ENCODE assay signal across 20 cellular contexts in genomic region chr18:58473071-58473470, GRCh38.
DNase-seq lines count a peak whose midpoint lies in the region; ATAC-seq, FAIRE-seq and TF ChIP-seq lines count a peak whose summit lies in the region.
"Had no signal": no experiment of that assay in that cellular context is flagged by ENCODE, and none has a peak within 500 bp of the region (broad histone marks: within the 10 kb centered on the region; RNA-seq: fewer than 3 reads in every experiment).

No MANE protein-coding gene starts in this region.

- no peak for TF ChIP-seq CTCF in RWPE2 (IDR thresholded peaks at IDR 0.05; ENCODE audit: poor library complexity, severe bottlenecking)

- DNase-seq in HPDE6-E6E7 (ENCODE audit: extremely low spot score): peak; percentile 9
- DNase-seq in RWPE2 (ENCODE audit: low spot score): no peak
- peak; percentile 36 for DNase-seq in fibroblast of gingiva (ENCODE audit: low read depth)
- no peak for DNase-seq in stimulated activated naive CD8-positive, alpha-beta T cell treated with anti-CD3 and anti-CD28 coated beads, Interleukin-15, amount 100 ng/mL, for 72 hours
- no peak for DNase-seq in GM19239 (ENCODE audit: insufficient read length, low spot score)
- no peak for DNase-seq in NCI-H524 treated with DMSO at 0.1 percent for 48 hours (lab: John Stamatoyannopoulos, UW)
- DNase-seq: CD4-positive, alpha-beta T cell; COR-L47; DMS79; KBM-7; MV-4-11; NCI-H1105 treated with DMSO at 0.1 percent for 48 hours; NCI-H2081; NCI-H2171; NCI-H526; Right ventricle myocardium superior had no signal

- H3K4me3 ChIP-seq in RWPE2 (ENCODE audit: severe bottlenecking): no peak overlapping the region
- H3K4me3 ChIP-seq: BLaER1, GM12878 had no signal

- no peak overlapping the region for H3K27ac ChIP-seq in RWPE2 (ENCODE audit: poor library complexity, severe bottlenecking)
- H3K27ac ChIP-seq: BLaER1 had no signal

- H3K4me3 Mint-ChIP-seq in stimulated activated naive CD8-positive, alpha-beta T cell treated with anti-CD3 and anti-CD28 coated beads, Interleukin-15, amount 100 ng/mL, for 72 hours: no peak overlapping the region
- H3K4me3 Mint-ChIP-seq: CD4-positive, alpha-beta T cell had no signal

- no peaks in the 10 kb centered on the region for H3K4me1 Mint-ChIP-seq in stimulated activated naive CD8-positive, alpha-beta T cell treated with anti-CD3 and anti-CD28 coated beads, Interleukin-15, amount 100 ng/mL, for 72 hours

- H3K27ac Mint-ChIP-seq in stimulated activated naive CD8-positive, alpha-beta T cell treated with anti-CD3 and anti-CD28 coated beads, Interleukin-15, amount 100 ng/mL, for 72 hours: no peak overlapping the region
- H3K27ac Mint-ChIP-seq: CD4-positive, alpha-beta T cell had no signal

- no peaks in the 10 kb centered on the region for H3K9me3 ChIP-seq in RWPE2 (ENCODE audit: severe bottlenecking)
- H3K9me3 ChIP-seq: BLaER1 had no signal

- H3K27me3 ChIP-seq in RWPE2 (ENCODE audit: insufficient read depth, poor library complexity, severe bottlenecking): no peaks in the 10 kb centered on the region
- H3K27me3 ChIP-seq: BLaER1 had no signal

- H3K27me3 Mint-ChIP-seq in stimulated activated naive CD8-positive, alpha-beta T cell treated with anti-CD3 and anti-CD28 coated beads, Interleukin-15, amount 100 ng/mL, for 72 hours: peaks cover 48% of the 10 kb centered on the region

- FAIRE-seq in GM19239 (lab: Jason Lieb, UNC): no peak
- FAIRE-seq: GM12878, HepG2 had no signal

- H3K4me1 ChIP-seq in RWPE2 (ENCODE audit: insufficient read depth, poor library complexity, severe bottlenecking): peaks cover 11% of the 10 kb centered on the region

- ATAC-seq in RWPE2 (ENCODE audit: low read depth) (peak; percentile 73), HG02678 (IDR thresholded peaks at IDR 0.05; ENCODE audit: unreplicated experiment) (no peak)
- no peak for ATAC-seq in stimulated activated naive CD8-positive, alpha-beta T cell treated with anti-CD3 and anti-CD28 coated beads, Interleukin-15, amount 100 ng/mL, for 72 hours
- ATAC-seq: GM12878, HepG2 had no signal

- H3K36me3 ChIP-seq in RWPE2 (ENCODE audit: low read depth): no peaks in the 10 kb centered on the region
- H3K36me3 ChIP-seq: BLaER1 had no signal

- H3K9me3 Mint-ChIP-seq in stimulated activated naive CD8-positive, alpha-beta T cell treated with anti-CD3 and anti-CD28 coated beads, Interleukin-15, amount 100 ng/mL, for 72 hours: no peaks in the 10 kb centered on the region
- H3K9me3 Mint-ChIP-seq: CD4-positive, alpha-beta T cell had no signal

Comparison
In these comparisons a context has a peak if more than half of its experiments do, and no peak if none do; other contexts are left out.
1. DNase-seq: peak in HPDE6-E6E7 (single experiment) and fibroblast of gingiva (single experiment); none in RWPE2 (single experiment), stimulated activated naive CD8-positive, alpha-beta T cell treated with anti-CD3 and anti-CD28 coated beads, Interleukin-15, amount 100 ng/mL, for 72 hours (0 of 2), GM19239 (single experiment) and NCI-H524 treated with DMSO at 0.1 percent for 48 hours (single experiment).